Comparison of ENCODE assay signal across 8 cellular contexts in genomic region chr20:45857114-45857835, GRCh38. TPM values are rescaled to one million over a fixed set of nuclear protein-coding genes. Genes with fewer than 3 reads are reported as not detected.
DNase-seq lines count a peak whose midpoint lies in the region; ATAC-seq and TF ChIP-seq lines count a peak whose summit lies in the region.

ACOT8 (minus strand) TSS chr20:45857392; CDS start chr20:45857315, 77 bp downstream.
ZSWIM3 (plus strand) TSS chr20:45857614; CDS start chr20:45857826, 212 bp downstream.

- TF ChIP-seq CTCF in BE2C (IDR thresholded peaks at IDR 0.05; ENCODE audit: low read depth, low read length): no peak
- no peak for TF ChIP-seq CTCF in colonic mucosa (IDR thresholded peaks at IDR 0.05)

- H3K27ac ChIP-seq in colonic mucosa: peak within 1 kb of the TSS; percentile 80
- peak within 1 kb of the TSS; percentile 59 for H3K27ac ChIP-seq in layer of hippocampus (ENCODE audit: low read depth, low read length)

- H3K9ac ChIP-seq in colonic mucosa (ENCODE audit: low read depth in 2 of 2, low read length in 2 of 2): peak within 1 kb of the TSS; percentile 87

- intact Hi-C loops in colonic mucosa (cut with DNase I): no loop called here

- H3K4me3 ChIP-seq in BE2C (ENCODE audit: low read depth, low read length) (peak within 1 kb of the TSS; percentile 83), colonic mucosa (peak within 1 kb of the TSS; percentile 91)

- ATAC-seq in HG03439 (IDR thresholded peaks at IDR 0.05; ENCODE audit: unreplicated experiment): peak; percentile 94

- DNase-seq in BE2C: peak; percentile 98
- peak; percentile 98 for DNase-seq in GM19238 (ENCODE audit: insufficient read length, low spot score)
- DNase-seq in NCI-H510A (lab: John Stamatoyannopoulos, UW): peak; percentile 99
- DNase-seq in activated CD4-positive, alpha-beta T cell treated with anti-CD3 and anti-CD28 coated beads for 24 hours (ENCODE audit: low read depth in 2 of 2): peak; percentile 78 to 97
- peak; percentile 99 for DNase-seq in colonic mucosa
- peak; percentile 79 to 90 (median 86) for DNase-seq in stimulated activated CD4-positive, alpha-beta T cell treated with anti-CD3 and anti-CD28 coated beads, Interleukin-1b, Interleukin-23, amount 100 ng/mL, for 24 hours (ENCODE audit: low read depth in 4 of 4, low spot score in 1 of 4)

- peaks cover 3% of the 10 kb centered on the region; the same call in 1 of the 2 replicates for H3K4me1 ChIP-seq in BE2C
- peaks cover 17% of the 10 kb centered on the region for H3K4me1 ChIP-seq in colonic mucosa

- H3K36me3 ChIP-seq in BE2C (no peaks in the 10 kb centered on the region), colonic mucosa (no peaks in the 10 kb centered on the region)

- H3K27me3 ChIP-seq in BE2C (no peaks in the 10 kb centered on the region), colonic mucosa (no peaks in the 10 kb centered on the region), layer of hippocampus (ENCODE audit: control insufficient read depth, insufficient read depth, low read length) (no peaks in the 10 kb centered on the region)

- H3K9me3 ChIP-seq in BE2C: no peaks in the 10 kb centered on the region
- H3K9me3 ChIP-seq in colonic mucosa: no peaks in the 10 kb centered on the region

RNA-seq across cellular contexts. Expression of gene ACOT8, which starts in this region (rescaled TPM):
- polyA plus RNA-seq in BE2C (2012; ENCODE audit: insufficient read depth, insufficient read length, low read depth): 88.3 TPM
- 10 to 100 TPM; 49.8 to 58.5 TPM for total RNA-seq in colonic mucosa

RNA-seq across cellular contexts. Expression of gene ZSWIM3, which starts in this region (rescaled TPM):
- polyA plus RNA-seq in BE2C (2012; ENCODE audit: insufficient read depth, insufficient read length, low read depth): 4.9 TPM
- total RNA-seq in colonic mucosa: 1 to 10 TPM; 4.6 to 5.2 TPM

Comparison
In these comparisons a context has a peak if more than half of its experiments do, and no peak if none do; other contexts are left out.
1. Peak in every context shown above with its lines: DNase-seq, ATAC-seq, H3K4me3 ChIP-seq and H3K27ac ChIP-seq.